ENCODE assay signal across 8 cellular contexts in the genomic region with DNA sequence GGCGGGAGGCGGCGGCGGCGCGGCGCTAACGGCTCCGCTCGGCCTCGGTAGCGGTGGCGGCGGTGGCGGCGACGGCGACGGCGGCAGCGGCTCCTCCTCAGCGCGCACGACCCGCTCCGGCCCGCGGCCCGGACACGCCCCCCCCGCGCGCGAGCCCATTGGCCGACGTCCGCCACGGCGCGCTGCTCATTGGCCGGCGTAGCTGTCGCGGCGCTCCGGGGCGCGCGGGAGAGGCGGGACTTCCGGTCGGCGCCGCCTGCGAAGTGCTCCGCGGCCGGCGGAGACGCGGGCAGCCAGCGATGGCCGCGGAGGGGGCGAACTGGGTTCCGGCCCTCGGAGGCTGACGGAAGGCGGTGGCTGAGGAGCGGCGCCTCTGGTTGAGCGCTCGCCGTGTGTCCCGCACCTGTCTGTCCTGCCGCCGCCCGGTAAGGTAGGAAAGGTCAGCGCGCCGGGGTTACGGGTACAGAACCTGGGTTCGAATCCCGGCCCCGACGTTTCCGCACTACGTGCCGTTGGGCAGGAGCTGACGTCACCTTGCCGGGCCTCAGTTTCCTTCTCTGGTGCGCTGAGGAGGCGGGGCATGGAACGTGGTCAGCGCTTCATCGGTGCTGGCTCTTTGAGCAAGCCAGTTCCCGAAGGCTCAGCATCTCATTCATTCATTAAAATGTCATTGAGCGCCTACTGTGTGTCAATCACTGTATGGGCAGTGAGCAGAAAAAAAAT. TPM values are rescaled to one million over a fixed set of nuclear protein-coding genes. Genes with fewer than 3 reads are reported as not detected.
DNase-seq lines count a peak whose midpoint lies in the region; ATAC-seq and TF ChIP-seq lines count a peak whose summit lies in the region.

A gene (minus strand): TSS at position 108 of the 723 bp plus-strand sequence. CDS start 13,826 bp downstream, outside the sequence.

- peaks cover 40% of the 10 kb centered on the region for H3K4me1 Mint-ChIP-seq in central memory CD8-positive, alpha-beta T cell

- CTCF ChIA-PET in A673 (lab: Charles Lee) = interaction anchor here (1.3 kb wide), 1 partner anchor 61 kb away, joined by 5 read pairs; no protein-coding TSS in a partner anchor

- BruUV-seq in A673 (replicated peaks; lab: Mats Ljungman, UMichigan) = TSS peak; percentile 73

- H3K4me1 ChIP-seq in A673 (ENCODE audit: insufficient read depth, low read length, poor library complexity, severe bottlenecking) = peaks cover 19% of the 10 kb centered on the region

- H3K9me3 Mint-ChIP-seq in central memory CD8-positive, alpha-beta T cell = no peaks in the 10 kb centered on the region

- peak within 1 kb of the TSS; percentile 79 for H3K4me3 Mint-ChIP-seq in central memory CD8-positive, alpha-beta T cell

- H3K27ac Mint-ChIP-seq in central memory CD8-positive, alpha-beta T cell (ENCODE audit: low read depth) = peak within 1 kb of the TSS; percentile 60

- H3K9me3 ChIP-seq in A673 (ENCODE audit: low read depth, low read length, poor library complexity, severe bottlenecking) = no peaks in the 10 kb centered on the region

- POLR2A ChIA-PET in A673 (lab: Charles Lee; ENCODE audit: low non-redundant PET) = no interaction called here

- no peaks in the 10 kb centered on the region for H3K27me3 ChIP-seq in A673 (replicated peaks; ENCODE audit: insufficient read depth, low read depth, low read length, poor library complexity)
- no peaks in the 10 kb centered on the region for H3K27me3 ChIP-seq in kidney epithelial cell (ENCODE audit: control insufficient read depth, insufficient read depth, low read length)

- DNase-seq in A673 (ENCODE audit: low spot score) (peak; percentile 94), NCI-H226 (peak; percentile 91), kidney epithelial cell (ENCODE audit: low read depth) (peak; percentile 44)
- DNase-seq in activated CD4-positive, CD25-positive, alpha-beta regulatory T cell treated with anti-CD3 and anti-CD28 coated beads, Interleukin-2, amount 50 U/mL, for 72 hours = peak; percentile 93
- peak; percentile 78 to 79 for DNase-seq in central memory CD8-positive, alpha-beta T cell (ENCODE audit: low spot score in 2 of 2)
- DNase-seq in stimulated activated CD4-positive, alpha-beta T cell treated with anti-CD3 and anti-CD28 coated beads, Interleukin-15, amount 100 ng/mL, for 24 hours = peak; percentile 94

- no peaks in the 10 kb centered on the region for H3K27me3 Mint-ChIP-seq in central memory CD8-positive, alpha-beta T cell

- peaks cover 8% of the 10 kb centered on the region for H3K36me3 Mint-ChIP-seq in central memory CD8-positive, alpha-beta T cell (ENCODE audit: insufficient read depth)

- H3K4me3 ChIP-seq in A673 (ENCODE audit: low read depth, low read length, poor library complexity, severe bottlenecking) = peak within 1 kb of the TSS; percentile 95
- peak within 1 kb of the TSS; percentile 81 for H3K4me3 ChIP-seq in kidney epithelial cell (ENCODE audit: low read depth, low read length)

- H3K27ac ChIP-seq in A673 (ENCODE audit: low read depth, low read length, poor library complexity, severe bottlenecking) = peak within 1 kb of the TSS; percentile 87

- ATAC-seq in GM18861 (IDR thresholded peaks at IDR 0.05; ENCODE audit: unreplicated experiment) (peak; percentile 43), HG03135 (IDR thresholded peaks at IDR 0.05; ENCODE audit: unreplicated experiment) (peak; percentile 75)
- ATAC-seq in central memory CD8-positive, alpha-beta T cell (replicated peaks; ENCODE audit: extremely low read depth, poor library complexity, severe bottlenecking) = peak; percentile 95

- TF ChIP-seq CTCF in A673 (conservative IDR thresholded peaks at IDR 0.05; ENCODE audit: low read depth, low read length) = no peak
- no peak for TF ChIP-seq CTCF in kidney epithelial cell (IDR thresholded peaks at IDR 0.05; ENCODE audit: insufficient read depth, low read length, poor library complexity, severe bottlenecking)

- intact Hi-C loops in A673 (cut with micrococcal nuclease; ENCODE audit: unreplicated experiment) = no loop called here

- H3K36me3 ChIP-seq in A673 (ENCODE audit: insufficient read depth, low read length, poor library complexity, severe bottlenecking) = no peaks in the 10 kb centered on the region
- H3K36me3 ChIP-seq in kidney epithelial cell (ENCODE audit: control insufficient read depth, insufficient read depth, low read length) = no peaks in the 10 kb centered on the region

RNA-seq across cellular contexts. Expression of the gene that starts here (rescaled TPM):
- total RNA-seq in A673 (2021) (171 and 181 TPM in 2 replicates), kidney epithelial cell (62.3 and 65.9 TPM in 2 replicates)

Comparison
In these comparisons a context has a peak if more than half of its experiments do, and no peak if none do; other contexts are left out.
1. Peak in every context shown above with its lines: DNase-seq, ATAC-seq, H3K4me3 ChIP-seq and H3K27ac ChIP-seq.
2. DNase-seq: peak in every context shown above with its lines; median percentile 94 in A673; 94 in stimulated activated CD4-positive, alpha-beta T cell treated with anti-CD3 and anti-CD28 coated beads, Interleukin-15, amount 100 ng/mL, for 24 hours; 93 in activated CD4-positive, CD25-positive, alpha-beta regulatory T cell treated with anti-CD3 and anti-CD28 coated beads, Interleukin-2, amount 50 U/mL, for 72 hours; 91 in NCI-H226; 78 in central memory CD8-positive, alpha-beta T cell; 44 in kidney epithelial cell.
3. ATAC-seq: peak in every context shown above with its lines; median percentile 95 in central memory CD8-positive, alpha-beta T cell; 75 in HG03135; 43 in GM18861.